ENCODE assay signal across 8 cellular contexts in genomic region chr16:56520251-56520577, GRCh38. TPM values are rescaled to one million over a fixed set of nuclear protein-coding genes. Genes with fewer than 3 reads are reported as not detected.
DNase-seq lines count a peak whose midpoint lies in the region; ATAC-seq and TF ChIP-seq lines count a peak whose summit lies in the region.

No MANE protein-coding gene starts in this region.

- no peaks in the 10 kb centered on the region for H3K9me3 Mint-ChIP-seq in naive thymus-derived CD8-positive, alpha-beta T cell

- peaks cover 21 to 54% (median 44%) of the 10 kb centered on the region in 4 donors for H3K4me1 Mint-ChIP-seq in naive thymus-derived CD8-positive, alpha-beta T cell

- H3K36me3 Mint-ChIP-seq in naive thymus-derived CD8-positive, alpha-beta T cell = peaks cover 0 to 3% (median 0%) of the 10 kb centered on the region in 3 donors

- DNase-seq in BE2C = no peak
- DNase-seq in naive thymus-derived CD8-positive, alpha-beta T cell = no peak
- no peak for DNase-seq in RPMI8226
- no peak for DNase-seq in dedifferentiated amniotic fluid mesenchymal stem cell (ENCODE audit: extremely low spot score)
- DNase-seq in NCI-H1930 (lab: John Stamatoyannopoulos, UW) = no peak

- H3K4me1 ChIP-seq in BE2C = no peaks in the 10 kb centered on the region; the same call in 1 of the 2 replicates

- no peaks in the 10 kb centered on the region for H3K27me3 Mint-ChIP-seq in naive thymus-derived CD8-positive, alpha-beta T cell

- H3K36me3 ChIP-seq in BE2C = no peaks in the 10 kb centered on the region
- no peaks in the 10 kb centered on the region for H3K36me3 ChIP-seq in KOPT-K1 (ENCODE audit: insufficient read depth, low read length)

- no peaks in the 10 kb centered on the region for H3K27me3 ChIP-seq in BE2C

- H3K4me3 ChIP-seq in BE2C (ENCODE audit: low read depth, low read length) = peak overlapping the region; percentile 90

- TF ChIP-seq CTCF in BE2C (IDR thresholded peaks at IDR 0.05; ENCODE audit: low read depth, low read length) = no peak

- H3K27ac ChIP-seq in KOPT-K1 (ENCODE audit: low read depth, low read length, poor library complexity, severe bottlenecking) = peak overlapping the region; percentile 60
- peak overlapping the region; percentile 99 for H3K27ac ChIP-seq in cingulate gyrus (ENCODE audit: low read depth, low read length)

- peak overlapping the region; percentile 76 to 97 (median 92) for H3K27ac Mint-ChIP-seq in naive thymus-derived CD8-positive, alpha-beta T cell

- POLR2A ChIA-PET in naive thymus-derived CD8-positive, alpha-beta T cell (lab: Charles Lee) = interaction anchor here (0.8 to 2.4 kb wide), 8 partner anchors 9 to 189 kb away, joined by 3 to 8 read pairs (median 4); partner anchors contain the start of gene MT2A

- ATAC-seq in naive thymus-derived CD8-positive, alpha-beta T cell = no peak
- ATAC-seq in HG03439 (IDR thresholded peaks at IDR 0.05; ENCODE audit: unreplicated experiment) = no peak

- H3K4me3 Mint-ChIP-seq in naive thymus-derived CD8-positive, alpha-beta T cell = peak overlapping the region; percentile 80 to 92 (median 86)

- H3K9me3 ChIP-seq in BE2C (no peaks in the 10 kb centered on the region), KOPT-K1 (ENCODE audit: insufficient read depth, low read length, poor library complexity, severe bottlenecking) (no peaks in the 10 kb centered on the region)

RNA-seq across cellular contexts. Expression of gene BBS2, which starts 0.4 kb away (rescaled TPM):
- 13.4 TPM for polyA plus RNA-seq in BE2C (2012; ENCODE audit: insufficient read depth, insufficient read length, low read depth)
- total RNA-seq in naive thymus-derived CD8-positive, alpha-beta T cell = 100 to 1,000 TPM in 1 of 2 experiments, 10 to 100 TPM in 1; 94.7 to 107 TPM
- polyA plus RNA-seq in naive thymus-derived CD8-positive, alpha-beta T cell = 10 to 100 TPM; 35.7 to 37.6 (median 36.1) TPM

RNA-seq across cellular contexts. Expression of gene MT4, which starts 44.7 kb away (rescaled TPM):
- polyA plus RNA-seq in BE2C (2012; ENCODE audit: insufficient read depth, insufficient read length, low read depth) = not detected
- total RNA-seq in naive thymus-derived CD8-positive, alpha-beta T cell = not detected
- polyA plus RNA-seq in naive thymus-derived CD8-positive, alpha-beta T cell = not detected
